In the genomic region with DNA sequence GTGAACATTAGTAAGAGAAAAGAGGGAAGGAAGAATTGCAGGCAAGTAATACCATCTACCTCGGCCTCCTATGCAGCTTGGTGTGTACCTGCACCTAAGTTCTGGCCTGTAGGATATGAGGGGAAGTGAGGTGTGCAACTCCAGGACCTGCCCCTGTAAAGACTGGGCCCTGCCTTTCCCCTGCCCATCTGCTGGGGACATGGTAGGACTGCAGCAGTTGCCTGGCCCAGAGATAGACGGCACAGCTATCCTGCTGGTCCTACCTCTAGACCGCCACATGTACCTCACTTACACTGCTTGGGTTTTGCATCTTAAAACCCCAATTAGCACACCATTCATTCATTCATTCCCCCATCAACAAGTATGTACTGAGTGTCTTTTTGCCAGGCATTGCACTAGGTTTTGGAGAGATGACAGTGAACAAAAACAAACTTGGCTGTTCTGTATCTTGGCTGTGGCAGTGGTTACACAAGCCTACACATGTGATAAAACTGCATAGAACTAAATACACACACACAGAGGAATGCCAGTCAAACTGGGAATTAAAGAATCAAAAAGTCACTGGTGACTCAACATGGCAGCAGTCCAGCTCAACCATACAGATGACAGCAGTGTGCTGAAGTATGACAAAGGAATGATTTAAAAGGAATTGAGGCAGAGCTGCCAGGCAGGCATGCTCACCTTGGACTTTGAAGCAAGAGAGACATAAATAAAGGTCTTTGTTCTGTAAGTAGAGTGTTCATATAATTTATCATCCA, we compare ENCODE assay signal across 10 cellular contexts. TPM values are rescaled to one million over a fixed set of nuclear protein-coding genes. Genes with fewer than 3 reads are reported as not detected.
A peak's percentile ranks its signal among the peaks of the same experiment; 100 is the strongest.
DNase-seq lines count a peak whose midpoint lies in the region; ATAC-seq and TF ChIP-seq lines count a peak whose summit lies in the region.
"Had no signal": no experiment of that assay in that cellular context is flagged by ENCODE, and none has a peak within 500 bp of the region (broad histone marks: within the 10 kb centered on the region; RNA-seq: fewer than 3 reads in every experiment).

No MANE protein-coding gene starts in this region.

- intact Hi-C loops in PC-9 (cut with micrococcal nuclease; ENCODE audit: unreplicated experiment): no loop called here

- H4K20me1 ChIP-seq in PC-9 (ENCODE audit: insufficient read depth) (no peaks in the 10 kb centered on the region), fibroblast of lung (ENCODE audit: control insufficient read depth, extremely low read depth, insufficient read depth, low read length) (no peaks in the 10 kb centered on the region)

- H3K9ac ChIP-seq in fibroblast of lung (ENCODE audit: insufficient read depth, low read length): no peak overlapping the region

- H3K4me3 ChIP-seq in PC-9 (no peak overlapping the region), fibroblast of lung (replicated peaks in 1 of 4; ENCODE audit: control extremely low read depth in 1 of 4, insufficient read depth in 1 of 4, low read depth in 3 of 4, low read length in 4 of 4) (no peak overlapping the region)

- BruUV-seq in PC-9 (replicated peaks; lab: Mats Ljungman, UMichigan): no TSS peak

- H3K9me3 ChIP-seq in PC-9 (ENCODE audit: insufficient read depth, low read depth) (peaks cover 10% of the 10 kb centered on the region), fibroblast of lung (ENCODE audit: control insufficient read depth, insufficient read depth, low read depth, low read length) (no peaks in the 10 kb centered on the region)

- peak; percentile 40 for DNase-seq in COLO829 (ENCODE audit: low spot score)
- peak; percentile 68 to 80 for DNase-seq in PC-9
- peak; percentile 72 to 77 for DNase-seq in fibroblast of lung (ENCODE audit: low read depth in 2 of 2)
- peak; percentile 97 for DNase-seq in renal cortical epithelial cell (ENCODE audit: low read depth)
- DNase-seq in NCI-H1417 treated with DMSO at 0.1 percent for 48 hours (lab: John Stamatoyannopoulos, UW): no peak
- no peak for DNase-seq in GM20000 (ENCODE audit: low spot score)
- DNase-seq: central memory CD4-positive, alpha-beta T cell; NCI-H1092 had no signal

- peaks cover 11% of the 10 kb centered on the region for H3K79me2 ChIP-seq in PC-9 (ENCODE audit: low read depth)
- peaks cover 6% of the 10 kb centered on the region for H3K79me2 ChIP-seq in fibroblast of lung (ENCODE audit: control insufficient read depth, insufficient read depth, low read length)

- H2AFZ ChIP-seq in PC-9 (no peak overlapping the region), fibroblast of lung (ENCODE audit: low read length) (no peak overlapping the region)

- H3F3A ChIP-seq in PC-9 (ENCODE audit: insufficient read depth, low read depth): peaks cover 20% of the 10 kb centered on the region; the same call in 1 of the 2 replicates

- no peaks in the 10 kb centered on the region for H3K27me3 ChIP-seq in PC-9 (ENCODE audit: insufficient read depth, low read depth)
- no peaks in the 10 kb centered on the region for H3K27me3 ChIP-seq in fibroblast of lung (ENCODE audit: control insufficient read depth, insufficient read depth, low read length)

- CTCF ChIA-PET in PC-9 (lab: Charles Lee): no interaction called here

- no peak overlapping the region for H3K4me2 ChIP-seq in PC-9
- no peak overlapping the region for H3K4me2 ChIP-seq in fibroblast of lung (ENCODE audit: extremely low read depth, insufficient read depth, low read length)

- TF ChIP-seq CTCF in PC-9 (conservative IDR thresholded peaks at IDR 0.05) (no peak), fibroblast of lung (conservative IDR thresholded peaks at IDR 0.05 in 1 of 2, IDR thresholded peaks at IDR 0.05 in 1 of 2; ENCODE audit: low read depth in 1 of 2, low read length in 2 of 2) (no peak), GM20000 (IDR thresholded peaks at IDR 0.05; ENCODE audit: extremely low read depth, missing control alignments) (no peak)

- H3K9me2 ChIP-seq in PC-9 (ENCODE audit: insufficient read depth): no peaks in the 10 kb centered on the region

- H3K36me3 ChIP-seq in PC-9 (ENCODE audit: low read depth) (peaks cover 7% of the 10 kb centered on the region; the same call in 1 of the 2 replicates), fibroblast of lung (ENCODE audit: control insufficient read depth, insufficient read depth, low read length) (no peaks in the 10 kb centered on the region)

- peaks cover 22% of the 10 kb centered on the region; the same call in 1 of the 2 replicates for H3K4me1 ChIP-seq in PC-9 (replicated peaks; ENCODE audit: insufficient read depth)
- H3K4me1 ChIP-seq in fibroblast of lung (ENCODE audit: control insufficient read depth, extremely low read depth, insufficient read depth, low read length): peaks cover 9% of the 10 kb centered on the region

- ATAC-seq in HG03025 (IDR thresholded peaks at IDR 0.05; ENCODE audit: low FRiP score, unreplicated experiment) (no peak), HG03565 (IDR thresholded peaks at IDR 0.05; ENCODE audit: unreplicated experiment) (no peak)

- POLR2A ChIA-PET in PC-9 (lab: Charles Lee; ENCODE audit: unreplicated experiment): interaction anchor here (0.7 kb wide), 1 partner anchor 318 kb away, joined by 4 read pairs; no protein-coding TSS in a partner anchor

- H3K27ac ChIP-seq in PC-9: no peak overlapping the region
- H3K27ac ChIP-seq in fibroblast of lung (ENCODE audit: insufficient read depth, low read length): no peak overlapping the region

RNA-seq across cellular contexts. Expression of a gene that starts 23.3 kb away (rescaled TPM):
- 96.6 and 103 TPM in 2 replicates for total RNA-seq in PC-9 (2021)
- total RNA-seq in fibroblast of lung: 55.2 and 72.5 TPM in 2 replicates
- 80.6 and 90.4 TPM in 2 replicates for polyA plus RNA-seq in fibroblast of lung
- 118 and 125 TPM in 2 replicates for polyA plus RNA-seq in fibroblast of lung (2012)
- 137 and 151 TPM in 2 replicates for polyA minus RNA-seq in fibroblast of lung (ENCODE audit: low replicate concordance)
- 44.1 and 58.4 TPM in 2 replicates for total RNA-seq in renal cortical epithelial cell

RNA-seq across cellular contexts. Expression of a gene that starts 35.1 kb away (rescaled TPM):
- total RNA-seq in PC-9 (2021) (48.6 and 57.3 TPM in 2 replicates), fibroblast of lung (24.1 TPM in 2 replicates), renal cortical epithelial cell (7.6 and 37.1 TPM in 2 replicates)
- polyA plus RNA-seq in fibroblast of lung: 10.1 and 14.4 TPM in 2 replicates
- 7.5 and 10.0 TPM in 2 replicates for polyA plus RNA-seq in fibroblast of lung (2012)
- 0.96 and 1.1 TPM in 2 replicates for polyA minus RNA-seq in fibroblast of lung (ENCODE audit: low replicate concordance)

Comparison
In these comparisons a context has a peak if more than half of its experiments do, and no peak if none do; other contexts are left out.
1. DNase-seq: peak in COLO829 (single experiment), PC-9 (2 of 2), fibroblast of lung (2 of 2) and renal cortical epithelial cell (single experiment); none in NCI-H1417 treated with DMSO at 0.1 percent for 48 hours (single experiment) and GM20000 (single experiment).